ENCODE assay signal across 28 cellular contexts in genomic region chr4:80229128-80229527, GRCh38. TPM values are rescaled to one million over a fixed set of nuclear protein-coding genes. Genes with fewer than 3 reads are reported as not detected.
A peak's percentile ranks its signal among the peaks of the same experiment; 100 is the strongest.
DNase-seq lines count a peak whose midpoint lies in the region; ATAC-seq, FAIRE-seq and TF ChIP-seq lines count a peak whose summit lies in the region.
"Had no signal": no experiment of that assay in that cellular context is flagged by ENCODE, and none has a peak within 500 bp of the region (broad histone marks: within the 10 kb centered on the region; RNA-seq: fewer than 3 reads in every experiment).

No MANE protein-coding gene starts in this region.

- ATAC-seq in GM18511 (IDR thresholded peaks at IDR 0.05; ENCODE audit: unreplicated experiment) (peak; percentile 47), GM21381 (IDR thresholded peaks at IDR 0.05; ENCODE audit: unreplicated experiment) (peak; percentile 31), HG02884 (IDR thresholded peaks at IDR 0.05; ENCODE audit: unreplicated experiment) (peak; percentile 23), GM12878 (peak; percentile 68)
- ATAC-seq: natural killer cell had no signal

- no peaks in the 10 kb centered on the region; the same call in 2 of the 3 replicates for H3K9me3 ChIP-seq in GM12878 (replicated peaks; ENCODE audit: control insufficient read depth, insufficient read depth, low read length)
- H3K9me3 ChIP-seq: BLaER1, suprapubic skin had no signal

- intact Hi-C loops in GM12878 (cut with micrococcal nuclease; ENCODE audit: unreplicated experiment): loop anchor here (2.0 to 5.0 kb wide), 3 partner anchors 24 to 823 kb away; partner anchors contain the start of gene FGF5

- 0% methylated on average over 2 of the region's 2 CpGs for WGBS in GM12878 (ENCODE audit: insufficient coverage, insufficient replicate concordance, low lambda C conversion rate, missing lambda C conversion rate)

- BruUV-seq in GM12878 (replicated peaks; lab: Mats Ljungman, UMichigan): no TSS peak

- DNase-seq in GM12878 (ENCODE audit: low read depth, low spot score) (no peak), AG08395 (ENCODE audit: low spot score) (no peak), NCI-H146 (lab: John Stamatoyannopoulos, UW) (no peak), SIG-M5 (lab: John Stamatoyannopoulos, UW) (no peak)
- DNase-seq in activated CD4-positive, alpha-beta T cell treated with anti-CD3 and anti-CD28 coated beads, Interleukin-2, amount 50 U/mL, for 4 hours: no peak
- DNase-seq: activated gamma-delta T cell; activated T-cell treated with anti-CD3 and anti-CD28 coated beads, Interleukin-2, amount 50 U/mL, for 1 hour; central memory CD4-positive, alpha-beta T cell; dermis blood vessel endothelial cell; glutamatergic neuron; H9; midbrain; natural killer cell; NCI-H1048; NCI-H187 treated with DMSO at 0.1 percent for 48 hours; T-helper 2 cell had no signal

- peak overlapping the region; percentile 49 for H3K27ac ChIP-seq in GM12878 (ENCODE audit: control insufficient read depth, insufficient read depth)
- H3K27ac ChIP-seq: BLaER1, HL-60, RWPE1, SK-N-MC, skin epidermis, suprapubic skin had no signal

- no peak for FAIRE-seq in GM12878 (lab: Jason Lieb, UNC)
- FAIRE-seq: keratinocyte had no signal

- no peak for TF ChIP-seq POLR2A in GM12878 (IDR thresholded peaks at IDR 0.05; ENCODE audit: low read depth, low read length)

- CTCF ChIA-PET in GM12878 (lab: Yijun Ruan, JAX): interaction anchor here (0.8 to 2.6 kb wide), 9 partner anchors 9 to 823 kb away, joined by 3 to 15 read pairs (median 4); partner anchors contain the start of gene CFAP299

- POLR2A ChIA-PET in GM12878 (lab: Charles Lee): interaction anchor here (0.5 to 0.8 kb wide), 3 partner anchors 12 to 1571 kb away, joined by 3 to 6 read pairs (median 3); no protein-coding TSS in a partner anchor

- TF ChIP-seq RAD21 in GM12878 (IDR thresholded peaks at IDR 0.05; ENCODE audit: insufficient read depth, low read depth, low read length): no peak

- no peaks in the 10 kb centered on the region for H4K20me1 ChIP-seq in GM12878 (ENCODE audit: control insufficient read depth, insufficient read depth)
- H4K20me1 ChIP-seq: BLaER1 had no signal

- no peak overlapping the region for H3K4me3 ChIP-seq in GM12878
- H3K4me3 ChIP-seq: BLaER1, SK-N-MC, skin epidermis, suprapubic skin had no signal

- H3K4me1 ChIP-seq in GM12878 (ENCODE audit: control insufficient read depth, insufficient read depth, low read length): peaks cover 23% of the 10 kb centered on the region
- H3K4me1 ChIP-seq: BLaER1, suprapubic skin had no signal

- H3K36me3 ChIP-seq in GM12878 (ENCODE audit: control insufficient read depth in 2 of 2, insufficient read depth in 2 of 2, low read length in 1 of 2): no peaks in the 10 kb centered on the region
- H3K36me3 ChIP-seq: BLaER1, suprapubic skin had no signal

- no peak for TF ChIP-seq EP300 in GM12878 (IDR thresholded peaks at IDR 0.05; ENCODE audit: borderline replicate concordance in 1 of 2, control insufficient read depth in 1 of 2, low read depth in 2 of 2, low read length in 2 of 2)

- in situ Hi-C loops in GM12878 (cut with MboI): no loop called here

- H3K9ac ChIP-seq in GM12878 (ENCODE audit: control insufficient read depth, insufficient read depth, low read length): no peak overlapping the region
- H3K9ac ChIP-seq: BLaER1 had no signal

- no peak for TF ChIP-seq CTCF in GM12878 (IDR thresholded peaks at IDR 0.05 in 2 of 3, conservative IDR thresholded peaks at IDR 0.05 in 1 of 3; ENCODE audit: control insufficient read depth in 2 of 3, extremely low read depth in 1 of 3, insufficient read depth in 1 of 3, low read depth in 3 of 3, low read length in 3 of 3)

- SMC1A ChIA-PET in GM12878 (lab: Charles Lee; ENCODE audit: uncharacterized antibody, unreplicated experiment): interaction anchor here (0.8 to 6.1 kb wide), 12 partner anchors 9 to 822 kb away, joined by 3 to 51 read pairs (median 5); partner anchors contain the start of gene FGF5

- peak overlapping the region; percentile 72 for H3K4me2 ChIP-seq in GM12878 (ENCODE audit: control insufficient read depth, insufficient read depth)
- H3K4me2 ChIP-seq: BLaER1 had no signal

- RAD21 ChIA-PET in GM12878 (lab: Charles Lee; ENCODE audit: unreplicated experiment): interaction anchor here (0.9 to 5.4 kb wide), 9 partner anchors 8 to 811 kb away, joined by 3 to 28 read pairs (median 4); partner anchors contain the start of gene CFAP299

- H3K79me2 ChIP-seq in GM12878 (ENCODE audit: control insufficient read depth, insufficient read depth, low read length): no peaks in the 10 kb centered on the region

- H3K27me3 ChIP-seq in GM12878 (replicated peaks in 1 of 2; ENCODE audit: control insufficient read depth in 2 of 2, insufficient read depth in 2 of 2, low read length in 1 of 2): no peaks in the 10 kb centered on the region
- H3K27me3 ChIP-seq: BLaER1 had no signal

- H2AFZ ChIP-seq in GM12878 (ENCODE audit: control insufficient read depth, low read depth, low read length): no peak overlapping the region

TF ChIP-seq in GM12878, 131 proteins besides CTCF, POLR2A, EP300 and RAD21:
- no peak for TF ChIP-seq NFYA (IDR thresholded peaks at IDR 0.05; ENCODE audit: borderline replicate concordance, low read depth, low read length)
- 0 out of 2 replicates have a peak, but pooled peaks have one; percentile 3 for TF ChIP-seq BCL11A (IDR thresholded peaks at IDR 0.05; ENCODE audit: low read depth, low read length)
- TF ChIP-seq SPI1 (IDR thresholded peaks at IDR 0.05; ENCODE audit: borderline replicate concordance, insufficient read depth, low read depth, low read length): peak; percentile 82; the same call in 1 of the 2 replicates
TF ChIP-seq in GM12878: peak in this region for 2.

RNA-seq across cellular contexts. Expression of gene PRDM8, which starts 31.8 kb away (rescaled TPM):
- 0.19 and 0.71 TPM in 2 replicates for total RNA-seq in GM12878 (2013; cell fraction: nucleolus; rRNA removed)
- total RNA-seq in GM12878 (2014; rRNA removed) (0.38 and 0.68 TPM in 2 replicates), GM12878 (2014; rRNA removed; fragmentation: Illumina TruSeq; extraction: Trizol) (0.32 and 0.67 TPM in 2 replicates), GM12878 (2021) (1.5 and 1.6 TPM in 2 replicates)
- not detected for polyA plus RNA-seq in GM12878 (2011; ENCODE audit: low read depth)
- polyA plus RNA-seq in GM12878 (2011; rRNA removed) (0.11 and 0.13 TPM in 2 replicates), GM12878 (2014; fragmentation: Illumina TruSeq; extraction: Trizol) (0.50 and 2.1 TPM in 2 replicates), GM12878 (2014; fragmentation: Nextera tagmentation; extraction: Ambion mirVana) (under 1 TPM; 0.18 to 0.29 TPM), GM12878 (2014; rRNA removed) (1.0 and 1.6 TPM in 2 replicates), GM12878 (2016; fragmentation: Nextera tagmentation; extraction: Ambion mirVana) (under 1 TPM; 0.09 to 0.29 TPM)
- 0.07 and 0.21 TPM in 2 replicates for polyA plus RNA-seq in GM12878 (2011; cell fraction: cytosol; rRNA removed)
- 0.35 and 0.39 TPM in 2 replicates for polyA plus RNA-seq in GM12878 (2011; cell fraction: nucleus; rRNA removed)
- 0.15 TPM in 1 of 2 replicates, not detected in the other for polyA plus RNA-seq in GM12878 (2012)
- not detected in 2 replicates for polyA minus RNA-seq in GM12878 (2011; rRNA and poly(A)+ RNA removed)
- not detected in 2 replicates for polyA minus RNA-seq in GM12878 (2011; cell fraction: cytosol; rRNA and poly(A)+ RNA removed)
- polyA minus RNA-seq in GM12878 (2011; cell fraction: nucleus; rRNA and poly(A)+ RNA removed): 0.12 TPM in 1 of 2 replicates, not detected in the other
- total RNA-seq: H9 had no signal

RNA-seq across cellular contexts. Expression of gene FGF5, which starts 37.3 kb away (rescaled TPM):
- 0.78 and 0.84 TPM in 2 replicates for total RNA-seq in GM12878 (2013; cell fraction: nucleolus; rRNA removed)
- total RNA-seq in GM12878 (2014; rRNA removed) (1.5 and 1.6 TPM in 2 replicates), GM12878 (2014; rRNA removed; fragmentation: Illumina TruSeq; extraction: Trizol) (2.3 TPM in 2 replicates), GM12878 (2021) (3.4 and 4.2 TPM in 2 replicates)
- polyA plus RNA-seq in GM12878 (2011; ENCODE audit: low read depth): not detected
- polyA plus RNA-seq in GM12878 (2011; rRNA removed) (0.87 and 1.6 TPM in 2 replicates), GM12878 (2014; fragmentation: Illumina TruSeq; extraction: Trizol) (2.6 and 3.0 TPM in 2 replicates), GM12878 (2014; fragmentation: Nextera tagmentation; extraction: Ambion mirVana) (1 to 10 TPM; 1.1 to 1.7 TPM), GM12878 (2014; rRNA removed) (5.0 and 7.4 TPM in 2 replicates), GM12878 (2016; fragmentation: Nextera tagmentation; extraction: Ambion mirVana) (1 to 10 TPM; 1.2 to 1.3 TPM)
- polyA plus RNA-seq in GM12878 (2011; cell fraction: cytosol; rRNA removed): 0.45 and 0.62 TPM in 2 replicates
- polyA plus RNA-seq in GM12878 (2011; cell fraction: nucleus; rRNA removed): 0.54 and 1.7 TPM in 2 replicates
- not detected in 2 replicates for polyA plus RNA-seq in GM12878 (2012)
- polyA minus RNA-seq in GM12878 (2011; rRNA and poly(A)+ RNA removed): 0.73 and 0.82 TPM in 2 replicates
- polyA minus RNA-seq in GM12878 (2011; cell fraction: cytosol; rRNA and poly(A)+ RNA removed): 0.53 and 1.2 TPM in 2 replicates
- polyA minus RNA-seq in GM12878 (2011; cell fraction: nucleus; rRNA and poly(A)+ RNA removed): 2.2 and 3.3 TPM in 2 replicates
- total RNA-seq: A673, H9, ureter had no signal
